In genomic region chr3:30502742-30503073, GRCh38 we compare ENCODE assay signal across 10 cellular contexts.
DNase-seq lines count a peak whose midpoint lies in the region; ATAC-seq and TF ChIP-seq lines count a peak whose summit lies in the region.
"Had no signal": no experiment of that assay in that cellular context is flagged by ENCODE, and none has a peak within 500 bp of the region (broad histone marks: within the 10 kb centered on the region; RNA-seq: fewer than 3 reads in every experiment).

No MANE protein-coding gene starts in this region.

- TF ChIP-seq CTCF in esophagus muscularis mucosa (IDR thresholded peaks at IDR 0.05) (no peak), dorsolateral prefrontal cortex (IDR thresholded peaks at IDR 0.05 in 54 of 56, conservative IDR thresholded peaks at IDR 0.05 in 2 of 56; ENCODE audit: low read depth in 1 of 56, partially characterized antibody in 56 of 56) (no peak), ovary (IDR thresholded peaks at IDR 0.05) (no peak)

- intact Hi-C loops in esophagus muscularis mucosa (cut with DNase I) = no loop called here
- intact Hi-C loops in dorsolateral prefrontal cortex (cut with DNase I) = no loop called here
- intact Hi-C loops in ovary (cut with DNase I) = no loop called here

- no peaks in the 10 kb centered on the region for H3K9me3 ChIP-seq in esophagus muscularis mucosa
- no peaks in the 10 kb centered on the region for H3K9me3 ChIP-seq in ovary

- DNase-seq in EL (peak; percentile 48), fibroblast of peridontal ligament (ENCODE audit: extremely low read depth) (peak; percentile 12), esophagus muscularis mucosa (ENCODE audit: extremely low spot score) (no peak), dorsolateral prefrontal cortex (no peak), ovary (no peak)
- no peak for DNase-seq in activated CD8-positive, alpha-beta memory T cell treated with anti-CD3 and anti-CD28 coated beads, Interleukin-2, amount 10 ng/mL, durations not matched to agents 7 days and 5 days
- DNase-seq: activated CD8-positive, alpha-beta memory T cell treated with anti-CD3 and anti-CD28 coated beads for 24 hours; mesenchymal stem cell had no signal

- H3K4me3 Mint-ChIP-seq in activated CD8-positive, alpha-beta memory T cell treated with anti-CD3 and anti-CD28 coated beads, Interleukin-2, amount 10 ng/mL, durations not matched to agents 7 days and 5 days = no peak overlapping the region

- no peak overlapping the region for H3K4me3 ChIP-seq in esophagus muscularis mucosa
- no peak overlapping the region for H3K4me3 ChIP-seq in dorsolateral prefrontal cortex
- no peak overlapping the region for H3K4me3 ChIP-seq in ovary

- H3K4me1 ChIP-seq in esophagus muscularis mucosa (peaks cover 4 to 13% (median 11%) of the 10 kb centered on the region in 4 donors), ovary (ENCODE audit: insufficient read depth) (no peaks in the 10 kb centered on the region)

- peaks cover 2% of the 10 kb centered on the region for H3K9me3 Mint-ChIP-seq in activated CD8-positive, alpha-beta memory T cell treated with anti-CD3 and anti-CD28 coated beads, Interleukin-2, amount 10 ng/mL, durations not matched to agents 7 days and 5 days (ENCODE audit: low read depth)

- H3K36me3 ChIP-seq in esophagus muscularis mucosa (no peaks in the 10 kb centered on the region), ovary (no peaks in the 10 kb centered on the region)

- no peak for TF ChIP-seq EP300 in esophagus muscularis mucosa (IDR thresholded peaks at IDR 0.05)
- TF ChIP-seq EP300 in ovary (IDR thresholded peaks at IDR 0.05) = no peak

- peaks cover 37% of the 10 kb centered on the region for H3K4me1 Mint-ChIP-seq in activated CD8-positive, alpha-beta memory T cell treated with anti-CD3 and anti-CD28 coated beads, Interleukin-2, amount 10 ng/mL, durations not matched to agents 7 days and 5 days

- CTCF ChIA-PET in activated CD8-positive, alpha-beta memory T cell treated with anti-CD3 and anti-CD28 coated beads, Interleukin-2, amount 10 ng/mL, durations not matched to agents 7 days and 5 days (lab: Charles Lee) = no interaction called here

- peaks cover 5% of the 10 kb centered on the region for H3K36me3 Mint-ChIP-seq in activated CD8-positive, alpha-beta memory T cell treated with anti-CD3 and anti-CD28 coated beads, Interleukin-2, amount 10 ng/mL, durations not matched to agents 7 days and 5 days

- H3K27me3 ChIP-seq in esophagus muscularis mucosa (no peaks in the 10 kb centered on the region), dorsolateral prefrontal cortex (no peaks in the 10 kb centered on the region), ovary (no peaks in the 10 kb centered on the region)

- H3K27ac Mint-ChIP-seq in activated CD8-positive, alpha-beta memory T cell treated with anti-CD3 and anti-CD28 coated beads, Interleukin-2, amount 10 ng/mL, durations not matched to agents 7 days and 5 days = no peak overlapping the region

- no peaks in the 10 kb centered on the region for H3K27me3 Mint-ChIP-seq in activated CD8-positive, alpha-beta memory T cell treated with anti-CD3 and anti-CD28 coated beads, Interleukin-2, amount 10 ng/mL, durations not matched to agents 7 days and 5 days

- no peak overlapping the region for H3K27ac ChIP-seq in esophagus muscularis mucosa (replicated peaks in 1 of 4)
- H3K27ac ChIP-seq in dorsolateral prefrontal cortex = no peak overlapping the region
- H3K27ac ChIP-seq in ovary = no peak overlapping the region

- ATAC-seq in GM21360 (IDR thresholded peaks at IDR 0.05; ENCODE audit: unreplicated experiment) = peak; percentile 27
- peak; percentile 70 for ATAC-seq in HG03354 (IDR thresholded peaks at IDR 0.05; ENCODE audit: poor library complexity, severe bottlenecking, unreplicated experiment)
- no peak for ATAC-seq in activated CD8-positive, alpha-beta memory T cell treated with anti-CD3 and anti-CD28 coated beads, Interleukin-2, amount 10 ng/mL, durations not matched to agents 7 days and 5 days

- WGBS in esophagus muscularis mucosa = 80% methylated on average over 1 of the region's 1 CpG
- 63 to 72% (median 69%) methylated on average over 1 of the region's 1 CpG for WGBS in ovary, 3 donors

- TF ChIP-seq POLR2A in esophagus muscularis mucosa (IDR thresholded peaks at IDR 0.05; ENCODE audit: low read depth) (no peak), ovary (IDR thresholded peaks at IDR 0.05) (no peak)

Comparison
In these comparisons a context has a peak if more than half of its experiments do, and no peak if none do; other contexts are left out.
1. DNase-seq: peak in EL (single experiment) and fibroblast of peridontal ligament (single experiment); none in esophagus muscularis mucosa (single experiment), dorsolateral prefrontal cortex (0 of 10), ovary (0 of 5) and activated CD8-positive, alpha-beta memory T cell treated with anti-CD3 and anti-CD28 coated beads, Interleukin-2, amount 10 ng/mL, durations not matched to agents 7 days and 5 days (single experiment).